In the genomic region with DNA sequence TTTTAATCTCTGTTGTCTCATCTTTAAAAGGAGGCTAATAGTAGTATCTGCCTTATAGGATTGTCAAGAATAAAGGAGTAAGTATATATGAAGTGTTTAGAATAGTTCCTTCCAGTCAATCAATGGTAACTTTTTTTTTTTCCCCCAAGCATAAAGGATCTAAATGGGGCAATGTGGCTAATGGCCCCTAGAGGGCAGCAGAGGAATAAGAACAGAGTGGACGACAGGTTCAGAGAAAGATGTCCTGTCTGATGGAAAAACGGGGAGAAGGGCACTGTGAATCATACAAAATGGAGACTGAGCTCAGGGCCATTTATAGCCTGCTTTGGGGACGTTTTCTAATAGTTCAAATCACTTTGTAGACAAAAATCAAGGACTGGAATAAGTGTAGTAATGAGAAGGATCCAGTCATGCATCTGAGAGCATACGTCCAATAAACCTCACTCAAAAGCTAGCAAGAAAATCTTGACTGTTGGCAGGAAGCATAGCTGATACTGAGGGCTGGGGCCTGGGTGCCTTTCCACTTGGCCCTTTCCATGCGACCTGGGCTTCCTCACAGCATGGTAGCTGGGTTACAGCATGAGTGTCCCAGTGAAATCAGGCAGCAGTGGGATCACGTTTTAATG, we compare ENCODE assay signal across 8 cellular contexts. TPM values are rescaled to one million over a fixed set of nuclear protein-coding genes. Genes with fewer than 3 reads are reported as not detected.
DNase-seq lines count a peak whose midpoint lies in the region; ATAC-seq and TF ChIP-seq lines count a peak whose summit lies in the region.

No MANE protein-coding gene starts in this region.

- H3K27me3 ChIP-seq in lung (ENCODE audit: control insufficient read depth, insufficient read depth), result no peaks in the 10 kb centered on the region

- in situ Hi-C loops in GM13977 (cut with MboI; ENCODE audit: low pct_unique_long_range_greater_than_20kb, low sequenced_read_pairs, unreplicated experiment), result loop anchor here (25.0 kb wide), 1 partner anchor 272 kb away; no protein-coding TSS in a partner anchor

- 28 to 38% methylated on average over 6 of the region's 6 CpGs for WGBS in lung, 2 donors

- DNase-seq in GM13977 (ENCODE audit: low spot score), result peak; percentile 59
- DNase-seq in NCI-H524 treated with DMSO at 0.1 percent for 48 hours (lab: John Stamatoyannopoulos, UW), result peak; percentile 14
- peak; percentile 58 for DNase-seq in activated CD4-positive, alpha-beta T cell treated with anti-CD3 and anti-CD28 coated beads, Interleukin-2, amount 50 U/mL, for 1 hour
- DNase-seq in dermis microvascular lymphatic vessel endothelial cell (ENCODE audit: low read depth in 2 of 2), result peak; percentile 44 to 69
- DNase-seq in lung (ENCODE audit: low spot score), result peak; percentile 34
- DNase-seq in stimulated activated CD8-positive, alpha-beta memory T cell treated with anti-CD3 and anti-CD28 coated beads, Interleukin-12 subunit alpha, Interleukin-12 subunit beta, amount 100 ng/mL, for 4 hours (ENCODE audit: low read depth), result peak; percentile 20

- TF ChIP-seq CTCF in 22Rv1 (IDR thresholded peaks at IDR 0.05) (peak; percentile 97), GM13977 (IDR thresholded peaks at IDR 0.05; ENCODE audit: extremely low read depth, insufficient read depth, missing control alignments) (peak; percentile 91), lung (IDR thresholded peaks at IDR 0.05; ENCODE audit: control extremely low read depth, extremely low read depth) (peak; percentile 60)

- no peaks in the 10 kb centered on the region for H3K4me1 ChIP-seq in lung (ENCODE audit: control insufficient read depth in 2 of 2, insufficient read depth in 2 of 2, low read length in 2 of 2)

- H3K27ac ChIP-seq in 22Rv1 (no peak overlapping the region), lung (ENCODE audit: low read depth in 1 of 2, low read length in 1 of 2) (no peak overlapping the region)

- H3K36me3 ChIP-seq in lung (ENCODE audit: control insufficient read depth in 2 of 2, insufficient read depth in 2 of 2, low read length in 2 of 2), result no peaks in the 10 kb centered on the region

- peaks cover 0 to 5% of the 10 kb centered on the region in 2 donors for H3K9me3 ChIP-seq in lung (ENCODE audit: control insufficient read depth in 2 of 2, insufficient read depth in 1 of 2, low read length in 1 of 2)

- no peak overlapping the region for H3K4me3 ChIP-seq in lung

- ATAC-seq in HG03432 (IDR thresholded peaks at IDR 0.05; ENCODE audit: unreplicated experiment) (peak; percentile 53), lung (ENCODE audit: insufficient read depth, low FRiP score) (peak; percentile 54)

RNA-seq across cellular contexts. Expression of a gene that starts 51.3 kb away (rescaled TPM):
- total RNA-seq in dermis microvascular lymphatic vessel endothelial cell (not detected in 2 replicates), lung (1 to 10 TPM in 1 of 2 donors, under 1 TPM in 1; 0.31 to 1.2 TPM)
- polyA plus RNA-seq in lung, result under 1 TPM in 1 of 2 donors, not detected in 1; 0.03 TPM
